Comparison of ENCODE assay signal across 1 cellular context in the genomic region with DNA sequence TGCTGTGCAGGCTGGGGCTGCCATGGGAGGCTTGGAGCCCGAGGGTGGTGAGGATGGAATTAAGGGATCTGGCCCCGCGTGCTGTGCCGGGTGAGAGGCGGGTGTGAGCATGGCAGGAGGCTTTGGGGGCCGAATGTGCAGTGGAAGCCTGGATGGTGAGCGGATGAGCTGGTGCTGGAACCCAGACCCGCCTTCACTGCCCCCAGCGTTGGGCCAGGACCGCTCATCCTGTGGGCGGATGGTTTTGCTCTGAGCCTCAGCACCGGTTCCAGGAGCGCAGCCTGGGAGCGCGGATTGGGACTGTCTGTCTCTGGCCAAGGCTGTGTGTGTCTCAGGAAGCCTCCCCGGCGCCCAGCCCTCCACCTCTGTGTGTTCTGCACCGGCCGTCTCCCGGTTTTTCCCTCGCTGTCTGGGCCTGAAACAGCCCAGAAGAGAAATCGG.
TF ChIP-seq lines count a peak whose summit lies in the region.

No MANE protein-coding gene starts in this region.

TF ChIP-seq in IMR-90, 13 proteins besides CTCF, POLR2A, EP300 and RAD21:
- TF ChIP-seq CHD1 (IDR thresholded peaks at IDR 0.05; ENCODE audit: low read depth, low read length), result no peak
- no peak for TF ChIP-seq FOS (IDR thresholded peaks at IDR 0.05; ENCODE audit: low read depth, low read length)
- TF ChIP-seq RFX5 (IDR thresholded peaks at IDR 0.05; ENCODE audit: low read depth, low read length), result no peak
- TF ChIP-seq CEBPB (IDR thresholded peaks at IDR 0.05; ENCODE audit: low read depth, low read length), result no peak
- TF ChIP-seq, protein P1, sequence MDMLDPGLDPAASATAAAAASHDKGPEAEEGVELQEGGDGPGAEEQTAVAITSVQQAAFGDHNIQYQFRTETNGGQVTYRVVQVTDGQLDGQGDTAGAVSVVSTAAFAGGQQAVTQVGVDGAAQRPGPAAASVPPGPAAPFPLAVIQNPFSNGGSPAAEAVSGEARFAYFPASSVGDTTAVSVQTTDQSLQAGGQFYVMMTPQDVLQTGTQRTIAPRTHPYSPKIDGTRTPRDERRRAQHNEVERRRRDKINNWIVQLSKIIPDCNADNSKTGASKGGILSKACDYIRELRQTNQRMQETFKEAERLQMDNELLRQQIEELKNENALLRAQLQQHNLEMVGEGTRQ (IDR thresholded peaks at IDR 0.05; ENCODE audit: low read depth, low read length), result no peak
- TF ChIP-seq MXI1 (IDR thresholded peaks at IDR 0.05; ENCODE audit: borderline replicate concordance, low read depth, low read length), result no peak
- no peak for TF ChIP-seq RCOR1 (IDR thresholded peaks at IDR 0.05; ENCODE audit: insufficient replicate concordance, low read length)
- TF ChIP-seq, protein P2, sequence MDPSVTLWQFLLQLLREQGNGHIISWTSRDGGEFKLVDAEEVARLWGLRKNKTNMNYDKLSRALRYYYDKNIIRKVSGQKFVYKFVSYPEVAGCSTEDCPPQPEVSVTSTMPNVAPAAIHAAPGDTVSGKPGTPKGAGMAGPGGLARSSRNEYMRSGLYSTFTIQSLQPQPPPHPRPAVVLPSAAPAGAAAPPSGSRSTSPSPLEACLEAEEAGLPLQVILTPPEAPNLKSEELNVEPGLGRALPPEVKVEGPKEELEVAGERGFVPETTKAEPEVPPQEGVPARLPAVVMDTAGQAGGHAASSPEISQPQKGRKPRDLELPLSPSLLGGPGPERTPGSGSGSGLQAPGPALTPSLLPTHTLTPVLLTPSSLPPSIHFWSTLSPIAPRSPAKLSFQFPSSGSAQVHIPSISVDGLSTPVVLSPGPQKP (IDR thresholded peaks at IDR 0.05; ENCODE audit: borderline replicate concordance, low read depth, low read length), result no peak
- no peak for TF ChIP-seq MAFK (IDR thresholded peaks at IDR 0.05; ENCODE audit: low read depth, low read length)
- TF ChIP-seq BHLHE40 (IDR thresholded peaks at IDR 0.05; ENCODE audit: low read depth, low read length), result no peak
- no peak for TF ChIP-seq SMC3 (IDR thresholded peaks at IDR 0.05; ENCODE audit: low read depth, low read length)
- no peak for TF ChIP-seq NFE2L2 (IDR thresholded peaks at IDR 0.05; ENCODE audit: low read depth, low read length)
- no peak for TF ChIP-seq MAZ (IDR thresholded peaks at IDR 0.05; ENCODE audit: borderline replicate concordance, low read depth, low read length)
